17 cellular contexts compared by ENCODE assay signal in genomic region chr10:126913316-126913715, GRCh38. TPM values are rescaled to one million over a fixed set of nuclear protein-coding genes. Genes with fewer than 3 reads are reported as not detected.
"Had no signal": no experiment of that assay in that cellular context is flagged by ENCODE, and none has a peak within 500 bp of the region (broad histone marks: within the 10 kb centered on the region; RNA-seq: fewer than 3 reads in every experiment).

No MANE protein-coding gene starts in this region.

- H3K9me3 ChIP-seq: neutrophil, right atrium auricular region, testis, tibial nerve had no signal

- H3K4me1 Mint-ChIP-seq: naive thymus-derived CD4-positive, alpha-beta T cell had no signal

- ATAC-seq: effector memory CD8-positive, alpha-beta T cell; left colon; left ventricle myocardium superior; naive thymus-derived CD4-positive, alpha-beta T cell; stimulated activated naive CD8-positive, alpha-beta T cell treated with anti-CD3 and anti-CD28 coated beads, Interleukin-15, Interleukin-2, amounts not matched to agents 100 U/mL and 50 U/mL, for 24 hours had no signal

- H3K4me3 Mint-ChIP-seq: dendritic cell treated with granulocyte-macrophage colony-stimulating factor and Interleukin-4, amounts not matched to agents 40 ng/mL and 50 ng/mL, for 4 days; effector memory CD8-positive, alpha-beta T cell; naive thymus-derived CD4-positive, alpha-beta T cell; nephron progenitor cell had no signal

- H3K4me2 ChIP-seq: hepatocyte had no signal

- H3K27me3 ChIP-seq: hepatocyte, right atrium auricular region, testis, tibial nerve had no signal

- H3K36me3 Mint-ChIP-seq: naive thymus-derived CD4-positive, alpha-beta T cell had no signal

- DNase-seq: effector memory CD8-positive, alpha-beta T cell; foreskin melanocyte; left colon; left ventricle myocardium superior; naive thymus-derived CD4-positive, alpha-beta T cell; nephron progenitor cell; small intestine; stimulated activated CD4-positive, alpha-beta T cell treated with anti-CD3 and anti-CD28 coated beads, Interleukin-2, amount 100 ng/mL, for 48 hours; stimulated activated naive CD8-positive, alpha-beta T cell treated with anti-CD3 and anti-CD28 coated beads, Interleukin-15, Interleukin-2, amounts not matched to agents 100 U/mL and 50 U/mL, for 24 hours; testis had no signal

- H3K4me3 ChIP-seq: hepatocyte, lung, right atrium auricular region, testis, tibial nerve had no signal

- H3K27ac ChIP-seq: hepatocyte, neutrophil, right atrium auricular region, testis, tibial nerve had no signal

- H3K36me3 ChIP-seq: neutrophil, right atrium auricular region, tibial nerve had no signal

- H3K27me3 Mint-ChIP-seq: dendritic cell treated with granulocyte-macrophage colony-stimulating factor and Interleukin-4, amounts not matched to agents 40 ng/mL and 50 ng/mL, for 4 days; effector memory CD8-positive, alpha-beta T cell; naive thymus-derived CD4-positive, alpha-beta T cell had no signal

- H2AFZ ChIP-seq: hepatocyte had no signal

- H3K4me1 ChIP-seq: testis had no signal

- FAIRE-seq: colon, small intestine had no signal

- H3K27ac Mint-ChIP-seq: dendritic cell treated with granulocyte-macrophage colony-stimulating factor and Interleukin-4, amounts not matched to agents 40 ng/mL and 50 ng/mL, for 4 days; effector memory CD8-positive, alpha-beta T cell; naive thymus-derived CD4-positive, alpha-beta T cell had no signal

RNA-seq across cellular contexts. Expression of gene DOCK1, which starts 8.1 kb away (rescaled TPM):
- polyA plus RNA-seq: naive thymus-derived CD4-positive, alpha-beta T cell had no signal
